Comparison of ENCODE assay signal across 27 cellular contexts in the genomic region with DNA sequence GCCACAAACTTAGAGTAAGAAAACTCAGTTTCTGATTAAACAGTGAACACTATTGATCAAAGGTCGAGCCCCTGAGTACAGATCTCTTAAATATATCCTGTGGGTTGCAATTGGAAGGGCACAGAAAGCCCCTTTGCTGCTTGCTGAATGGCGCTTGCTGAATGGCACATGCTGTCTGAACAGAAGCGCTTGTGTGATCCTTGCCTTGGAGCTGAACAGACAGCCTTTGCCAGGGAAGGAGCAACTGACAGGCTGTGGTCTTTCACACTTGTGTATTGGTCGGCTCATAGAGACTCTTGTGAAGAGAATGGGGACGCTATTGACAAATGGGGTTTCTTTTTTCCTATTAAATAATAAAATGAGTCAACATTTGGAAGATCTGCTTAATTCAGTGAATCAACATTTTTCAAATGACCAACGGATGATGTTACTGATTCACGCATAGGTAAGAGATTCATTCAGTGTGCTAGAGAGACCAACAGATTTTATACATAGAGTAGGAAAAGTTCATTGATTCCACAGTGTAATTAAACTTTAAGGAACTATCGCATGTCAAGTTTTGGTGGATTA.
DNase-seq lines count a peak whose midpoint lies in the region; ATAC-seq, FAIRE-seq and TF ChIP-seq lines count a peak whose summit lies in the region.
"Had no signal": no experiment of that assay in that cellular context is flagged by ENCODE, and none has a peak within 500 bp of the region (broad histone marks: within the 10 kb centered on the region; RNA-seq: fewer than 3 reads in every experiment).

No MANE protein-coding gene starts in this region.

- peak overlapping the region; percentile 75 for H4K91ac ChIP-seq in H1 (replicated peaks; ENCODE audit: insufficient read length, low read length)

- H3K27me3 Mint-ChIP-seq in nephron progenitor cell (ENCODE audit: low read depth, poor library complexity) = peaks cover 32% of the 10 kb centered on the region
- H3K27me3 Mint-ChIP-seq: activated CD4-positive, alpha-beta T cell treated with anti-CD3 and anti-CD28 coated beads, Interleukin-2, amount 10 ng/mL, durations not matched to agents 7 days and 5 days; activated CD8-positive, alpha-beta memory T cell treated with anti-CD3 and anti-CD28 coated beads, Interleukin-2, amount 10 ng/mL, durations not matched to agents 7 days and 5 days; brain had no signal

- H3K79me1 ChIP-seq in H1 (ENCODE audit: low read depth, low read length) = no peaks in the 10 kb centered on the region

- no peak overlapping the region for H2AFZ ChIP-seq in OCI-LY3 (ENCODE audit: low read depth, low read length)
- H2AFZ ChIP-seq in H1 (ENCODE audit: low read length) = no peak overlapping the region

- H3K14ac ChIP-seq in H1 (ENCODE audit: insufficient read length) = no peak overlapping the region

- H3K79me2 ChIP-seq in OCI-LY3 (ENCODE audit: low read length) (no peaks in the 10 kb centered on the region), H1 (ENCODE audit: control insufficient read depth in 1 of 2, insufficient read depth in 2 of 2, low read length in 2 of 2) (no peaks in the 10 kb centered on the region)

- H2BK5ac ChIP-seq in H1 (ENCODE audit: low read depth, low read length) = peak overlapping the region; percentile 79

- H3K4ac ChIP-seq in H1 (replicated peaks; ENCODE audit: insufficient read length, low read depth, low read length) = no peak overlapping the region

- H3K9ac ChIP-seq in ES-I3 (ENCODE audit: low read depth, low read length) = 0 out of 2 replicates have a peak overlapping the region, but pooled peaks have one; percentile 3
- H3K9ac ChIP-seq in OCI-LY3 (ENCODE audit: low read length) = no peak overlapping the region
- no peak overlapping the region for H3K9ac ChIP-seq in H1 (replicated peaks in 1 of 4; ENCODE audit: extremely low read depth in 1 of 4, low read depth in 3 of 4, low read length in 3 of 4)

- H3K36me3 ChIP-seq in ES-I3 (ENCODE audit: insufficient read depth, low read length) = no peaks in the 10 kb centered on the region
- H3K36me3 ChIP-seq in OCI-LY3 (replicated peaks; ENCODE audit: low read depth, low read length) = no peaks in the 10 kb centered on the region
- no peaks in the 10 kb centered on the region for H3K36me3 ChIP-seq in H1 (ENCODE audit: control insufficient read depth in 2 of 4, insufficient read depth in 4 of 4, low read length in 3 of 4)
- H3K36me3 ChIP-seq: left ventricle myocardium inferior, upper lobe of left lung, WERI-Rb-1 had no signal

- no peak for FAIRE-seq in H1 (lab: Jason Lieb, UNC)
- FAIRE-seq: islet of Langerhans had no signal

- no peak for TF ChIP-seq POLR2A in H1 (IDR thresholded peaks at IDR 0.05; ENCODE audit: control extremely low read depth in 1 of 2, low read depth in 2 of 2, low read length in 2 of 2)

- H2BK15ac ChIP-seq in H1 (ENCODE audit: low read length) = no peak overlapping the region

- no peak overlapping the region for H3K56ac ChIP-seq in H1 (replicated peaks; ENCODE audit: insufficient read length, low read depth, low read length)

- no peak for TF ChIP-seq RAD21 in H1 (IDR thresholded peaks at IDR 0.05 in 1 of 2, conservative IDR thresholded peaks at IDR 0.05 in 1 of 2; ENCODE audit: low read depth in 2 of 2, low read length in 2 of 2)

- CTCF ChIA-PET in H1 (lab: Charles Lee; ENCODE audit: partially characterized antibody) = interaction anchor here (1.0 kb wide), 1 partner anchor 11 kb away, joined by 3 read pairs; no protein-coding TSS in a partner anchor

- H4K20me1 ChIP-seq in OCI-LY3 (ENCODE audit: insufficient read depth, low read length) (no peaks in the 10 kb centered on the region), H1 (replicated peaks in 1 of 2; ENCODE audit: control insufficient read depth in 1 of 2, insufficient read depth in 2 of 2, low read length in 2 of 2) (no peaks in the 10 kb centered on the region)

- H2BK12ac ChIP-seq in H1 (ENCODE audit: low read depth, low read length) = peak overlapping the region; percentile 97

- H3K23ac ChIP-seq in H1 (ENCODE audit: insufficient read length) = no peak overlapping the region

- H3K9me3 ChIP-seq in ES-I3 (ENCODE audit: control insufficient read depth, insufficient read depth, low read length) (peaks cover 7% of the 10 kb centered on the region; the same call in 1 of the 2 replicates), OCI-LY3 (ENCODE audit: insufficient read depth, low read length) (peaks cover 7% of the 10 kb centered on the region; the same call in 1 of the 2 replicates), H1 (ENCODE audit: insufficient read depth in 2 of 2, low read depth in 1 of 2, low read length in 1 of 2) (0 out of 4 replicates have a peak, but pooled peaks cover 0 to 10% of the 10 kb centered on the region in 2 experiments)
- H3K9me3 ChIP-seq: left ventricle myocardium inferior had no signal

- peak overlapping the region; percentile 58 for H3K4me2 ChIP-seq in OCI-LY3 (ENCODE audit: low read length)
- peak overlapping the region in 1 of 2 experiments; percentile 6; a peak in 2 of 4 replicates for H3K4me2 ChIP-seq in H1 (ENCODE audit: insufficient read depth in 1 of 2, low read depth in 2 of 2, low read length in 2 of 2)

- no peak overlapping the region for H3K4me3 ChIP-seq in OCI-LY3 (ENCODE audit: low read length)
- no peak overlapping the region; a peak in 1 of 8 replicates for H3K4me3 ChIP-seq in H1 (ENCODE audit: extremely low read depth in 1 of 4, insufficient read depth in 2 of 4, low read depth in 3 of 4, low read length in 4 of 4)
- H3K4me3 ChIP-seq: dorsolateral prefrontal cortex, left ventricle myocardium inferior, upper lobe of left lung had no signal

- H3K27ac ChIP-seq in OCI-LY3 (ENCODE audit: low read length) (no peak overlapping the region), H1 (ENCODE audit: low read depth, low read length) (no peak overlapping the region)
- H3K27ac ChIP-seq: dorsolateral prefrontal cortex, left ventricle myocardium inferior, upper lobe of left lung, WERI-Rb-1 had no signal

- TF ChIP-seq EP300 in H1 (IDR thresholded peaks at IDR 0.05; ENCODE audit: borderline replicate concordance in 1 of 2, low read depth in 2 of 2, low read length in 2 of 2) = no peak

- no peak overlapping the region for H4K5ac ChIP-seq in H1 (ENCODE audit: insufficient read length, low read depth, low read length)

- no peak overlapping the region for H3K4me3 Mint-ChIP-seq in nephron progenitor cell
- H3K4me3 Mint-ChIP-seq: activated CD4-positive, alpha-beta T cell treated with anti-CD3 and anti-CD28 coated beads, Interleukin-2, amount 10 ng/mL, durations not matched to agents 7 days and 5 days; activated CD8-positive, alpha-beta memory T cell treated with anti-CD3 and anti-CD28 coated beads, Interleukin-2, amount 10 ng/mL, durations not matched to agents 7 days and 5 days; activated T-cell treated with anti-CD3 and anti-CD28 coated beads, Interleukin-2, amount 50 U/mL, for 72 hours; brain; naive thymus-derived CD8-positive, alpha-beta T cell had no signal

- ATAC-seq in HG02852 (IDR thresholded peaks at IDR 0.05; ENCODE audit: unreplicated experiment) = no peak
- ATAC-seq: activated CD8-positive, alpha-beta memory T cell treated with anti-CD3 and anti-CD28 coated beads, Interleukin-2, amount 10 ng/mL, durations not matched to agents 7 days and 5 days; activated T-cell treated with anti-CD3 and anti-CD28 coated beads, Interleukin-2, amount 50 U/mL, for 72 hours; naive thymus-derived CD8-positive, alpha-beta T cell; Right ventricle myocardium inferior had no signal

- H3K27me3 ChIP-seq in OCI-LY3 (ENCODE audit: low read depth, low read length) (no peaks in the 10 kb centered on the region), H1 (replicated peaks in 1 of 4; ENCODE audit: control insufficient read depth in 3 of 4, extremely low read depth in 1 of 4, insufficient read depth in 3 of 4, low read length in 3 of 4) (no peaks in the 10 kb centered on the region)
- H3K27me3 ChIP-seq: dorsolateral prefrontal cortex, upper lobe of left lung had no signal

- H3K23me2 ChIP-seq in H1 (ENCODE audit: low read depth, low read length) = no peaks in the 10 kb centered on the region

- intact Hi-C loops in cardiac septum (cut with DNase I) = no loop called here

- no peak overlapping the region for H2BK120ac ChIP-seq in H1 (replicated peaks; ENCODE audit: low read depth, low read length)

- H3K4me1 Mint-ChIP-seq in nephron progenitor cell = peaks cover 33% of the 10 kb centered on the region
- H3K4me1 Mint-ChIP-seq: activated CD4-positive, alpha-beta T cell treated with anti-CD3 and anti-CD28 coated beads, Interleukin-2, amount 10 ng/mL, durations not matched to agents 7 days and 5 days; activated CD8-positive, alpha-beta memory T cell treated with anti-CD3 and anti-CD28 coated beads, Interleukin-2, amount 10 ng/mL, durations not matched to agents 7 days and 5 days had no signal

- no peak overlapping the region for H4K8ac ChIP-seq in H1 (ENCODE audit: extremely low read depth, insufficient read depth, low read length)

- POLR2A ChIA-PET in H1 (lab: Charles Lee; ENCODE audit: partially characterized antibody) = no interaction called here

- peak overlapping the region; percentile 68; the same call in 1 of the 2 replicates for H3K18ac ChIP-seq in H1 (ENCODE audit: extremely low read depth, low read length)

- H3K9me3 Mint-ChIP-seq in nephron progenitor cell = peaks cover 15% of the 10 kb centered on the region
- H3K9me3 Mint-ChIP-seq: activated T-cell treated with anti-CD3 and anti-CD28 coated beads, Interleukin-2, amount 50 U/mL, for 72 hours had no signal

- no peak overlapping the region for H2AK5ac ChIP-seq in H1 (ENCODE audit: low read depth, low read length)

- peaks cover 9% of the 10 kb centered on the region for H3K36me3 Mint-ChIP-seq in nephron progenitor cell (ENCODE audit: low read depth)
- H3K36me3 Mint-ChIP-seq: activated CD8-positive, alpha-beta memory T cell treated with anti-CD3 and anti-CD28 coated beads, Interleukin-2, amount 10 ng/mL, durations not matched to agents 7 days and 5 days; brain; naive thymus-derived CD8-positive, alpha-beta T cell had no signal

- 76% methylated on average over 8 of the region's 8 CpGs; no CpG with 5 or more reads in 1 of the 2 experiments for WGBS in H1 (ENCODE audit: extremely low coverage in 1 of 2, insufficient coverage in 1 of 2, insufficient read length in 1 of 2, insufficient replicate concordance in 2 of 2, low coverage in 1 of 2, low lambda C conversion rate in 2 of 2, missing lambda C conversion rate in 1 of 2), 2 experiments

- H3K27ac Mint-ChIP-seq in nephron progenitor cell = peak overlapping the region; percentile 31
- H3K27ac Mint-ChIP-seq: activated CD4-positive, alpha-beta T cell treated with anti-CD3 and anti-CD28 coated beads, Interleukin-2, amount 10 ng/mL, durations not matched to agents 7 days and 5 days; activated CD8-positive, alpha-beta memory T cell treated with anti-CD3 and anti-CD28 coated beads, Interleukin-2, amount 10 ng/mL, durations not matched to agents 7 days and 5 days; activated T-cell treated with anti-CD3 and anti-CD28 coated beads, Interleukin-2, amount 50 U/mL, for 72 hours had no signal

- H3K4me1 ChIP-seq in ES-I3 (ENCODE audit: insufficient read depth, low read length) (peaks cover 28% of the 10 kb centered on the region), OCI-LY3 (ENCODE audit: low read length) (peaks cover 6% of the 10 kb centered on the region), H1 (replicated peaks in 1 of 4; ENCODE audit: control insufficient read depth in 3 of 4, insufficient read depth in 4 of 4, low read length in 3 of 4) (peaks cover 2 to 14% (median 8%) of the 10 kb centered on the region in 4 experiments; a peak in 6 of 7 replicates)
- H3K4me1 ChIP-seq: left ventricle myocardium inferior, upper lobe of left lung had no signal

- TF ChIP-seq CTCF in OCI-LY3 (IDR thresholded peaks at IDR 0.05; ENCODE audit: low read depth, low read length) (no peak), H1 (IDR thresholded peaks at IDR 0.05; ENCODE audit: control extremely low read depth in 1 of 3, insufficient read depth in 1 of 3, low read depth in 1 of 3, low read length in 3 of 3) (no peak), nephron progenitor cell (IDR thresholded peaks at IDR 0.05) (no peak)

- DNase-seq in H1 (ENCODE audit: low read depth in 1 of 2, low spot score in 2 of 2) (no peak), nephron progenitor cell (no peak), cardiac septum (ENCODE audit: low spot score) (no peak), GM19240 (ENCODE audit: insufficient read length, low spot score) (no peak), COR-L47 (lab: John Stamatoyannopoulos, UW) (no peak)
- DNase-seq: activated CD4-positive, alpha-beta T cell treated with anti-CD3 and anti-CD28 coated beads, Interleukin-2, amount 10 ng/mL, durations not matched to agents 7 days and 5 days; activated CD8-positive, alpha-beta memory T cell treated with anti-CD3 and anti-CD28 coated beads, Interleukin-2, amount 10 ng/mL, durations not matched to agents 7 days and 5 days; activated naive CD4-positive, alpha-beta T cell; activated T-cell treated with anti-CD3 and anti-CD28 coated beads, Interleukin-2, amount 50 U/mL, for 72 hours; DND-41; dorsolateral prefrontal cortex; KBM-7; left ventricle myocardium inferior; MM.1S; naive thymus-derived CD8-positive, alpha-beta T cell; NCI-H2081; NCI-H82; OCI-M1; stimulated activated CD4-positive, alpha-beta T cell treated with anti-CD3 and anti-CD28 coated beads, Interleukin-2, amount 100 ng/mL, for 24 hours; upper lobe of left lung; WERI-Rb-1 had no signal

- H2BK20ac ChIP-seq in H1 (ENCODE audit: low read length) = peak overlapping the region; percentile 49; the same call in 1 of the 2 replicates
